Comparison of ENCODE assay signal across 1 cellular context in genomic region chr14:104822821-104823615, GRCh38.
TF ChIP-seq lines count a peak whose summit lies in the region.

No MANE protein-coding gene starts in this region.

TF ChIP-seq in H1, 55 proteins besides CTCF, POLR2A, EP300 and RAD21:
- TF ChIP-seq RBBP5 (IDR thresholded peaks at IDR 0.05; ENCODE audit: borderline replicate concordance, low read depth, low read length) (no peak), PHF8 (conservative IDR thresholded peaks at IDR 0.05; ENCODE audit: low read depth, low read length) (no peak), POU5F1 (IDR thresholded peaks at IDR 0.05; ENCODE audit: low read depth, low read length) (no peak), E2F6 (IDR thresholded peaks at IDR 0.05) (0 out of 2 replicates have a peak, but pooled peaks have one; percentile 24), SP4 (IDR thresholded peaks at IDR 0.05; ENCODE audit: low read length) (no peak)
